Comparison of ENCODE assay signal across 7 cellular contexts in genomic region chr6:103507052-103507451, GRCh38.
"Had no signal": no experiment of that assay in that cellular context is flagged by ENCODE, and none has a peak within 500 bp of the region (broad histone marks: within the 10 kb centered on the region; RNA-seq: fewer than 3 reads in every experiment).

No MANE protein-coding gene starts in this region.

- DNase-seq: GDM1, GF-D8 had no signal

- FAIRE-seq: GM12878, GM12891, GM12892, GM18507, GM19239 had no signal

- H3K4me3 ChIP-seq: GM12878 had no signal

- ATAC-seq: GM12878 had no signal
